In the genomic region with DNA sequence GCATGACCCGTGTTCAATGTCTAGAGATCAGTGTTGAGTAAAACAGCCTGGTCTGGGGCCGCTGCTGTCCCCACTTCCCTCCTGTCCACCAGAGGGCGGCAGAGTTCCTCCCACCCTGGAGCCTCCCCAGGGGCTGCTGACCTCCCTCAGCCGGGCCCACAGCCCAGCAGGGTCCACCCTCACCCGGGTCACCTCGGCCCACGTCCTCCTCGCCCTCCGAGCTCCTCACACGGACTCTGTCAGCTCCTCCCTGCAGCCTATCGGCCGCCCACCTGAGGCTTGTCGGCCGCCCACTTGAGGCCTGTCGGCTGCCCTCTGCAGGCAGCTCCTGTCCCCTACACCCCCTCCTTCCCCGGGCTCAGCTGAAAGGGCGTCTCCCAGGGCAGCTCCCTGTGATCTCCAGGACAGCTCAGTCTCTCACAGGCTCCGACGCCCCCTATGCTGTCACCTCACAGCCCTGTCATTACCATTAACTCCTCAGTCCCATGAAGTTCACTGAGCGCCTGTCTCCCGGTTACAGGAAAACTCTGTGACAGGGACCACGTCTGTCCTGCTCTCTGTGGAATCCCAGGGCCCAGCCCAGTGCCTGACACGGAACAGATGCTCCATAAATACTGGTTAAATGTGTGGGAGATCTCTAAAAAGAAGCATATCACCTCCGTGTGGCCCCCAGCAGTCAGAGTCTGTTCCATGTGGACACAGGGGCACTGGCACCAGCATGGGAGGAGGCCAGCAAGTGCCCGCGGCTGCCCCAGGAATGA, we compare ENCODE assay signal across 7 cellular contexts. TPM values are rescaled to one million over a fixed set of nuclear protein-coding genes. Genes with fewer than 3 reads are reported as not detected.
DNase-seq lines count a peak whose midpoint lies in the region; ATAC-seq, FAIRE-seq and TF ChIP-seq lines count a peak whose summit lies in the region.

No MANE protein-coding gene starts in this region.

- DNase-seq in GM12891 (ENCODE audit: insufficient read length, low spot score), result peak; percentile 82
- DNase-seq in NAMALWA (ENCODE audit: low spot score), result peak; percentile 84
- peak; percentile 45 for DNase-seq in T follicular helper cell (ENCODE audit: low read depth)
- DNase-seq in activated naive CD4-positive, alpha-beta T cell treated with anti-CD3 and anti-CD28 coated beads, Interleukin-2, amount 50 U/mL, for 72 hours (ENCODE audit: low spot score in 2 of 2), result peak; percentile 73 to 74
- DNase-seq in hepatocyte (ENCODE audit: low spot score), result peak; percentile 15
- DNase-seq in stimulated activated CD4-positive, alpha-beta T cell treated with anti-CD3 and anti-CD28 coated beads, Interleukin-1b, Interleukin-23, amount 100 ng/mL, for 48 hours, result peak; percentile 69

- peak; percentile 91 to 93 for ATAC-seq in activated naive CD4-positive, alpha-beta T cell treated with anti-CD3 and anti-CD28 coated beads, Interleukin-2, amount 50 U/mL, for 72 hours
- no peak for ATAC-seq in HG02973 (IDR thresholded peaks at IDR 0.05; ENCODE audit: unreplicated experiment)

- H3K4me1 ChIP-seq in hepatocyte (ENCODE audit: insufficient read depth), result no peaks in the 10 kb centered on the region

- TF ChIP-seq CTCF in hepatocyte (IDR thresholded peaks at IDR 0.05; ENCODE audit: poor library complexity), result peak; percentile 18

- H3K27ac ChIP-seq in hepatocyte, result no peak overlapping the region

- no peak for TF ChIP-seq POLR2A in GM12891 (IDR thresholded peaks at IDR 0.05; ENCODE audit: low read depth, low read length)

- H3K4me3 ChIP-seq in hepatocyte, result no peak overlapping the region

- no peaks in the 10 kb centered on the region for H3K79me2 ChIP-seq in hepatocyte

- no peak overlapping the region for H2AFZ ChIP-seq in hepatocyte

- peak; percentile 82 for FAIRE-seq in GM12891 (lab: Jason Lieb, UNC)

- peak overlapping the region in 1 of 2 donors; percentile 29 for H3K27ac Mint-ChIP-seq in activated naive CD4-positive, alpha-beta T cell treated with anti-CD3 and anti-CD28 coated beads, Interleukin-2, amount 50 U/mL, for 72 hours

- no peaks in the 10 kb centered on the region for H3K36me3 ChIP-seq in hepatocyte (replicated peaks; ENCODE audit: insufficient read depth, low read depth)

- H3K36me3 Mint-ChIP-seq in activated naive CD4-positive, alpha-beta T cell treated with anti-CD3 and anti-CD28 coated beads, Interleukin-2, amount 50 U/mL, for 72 hours, result no peaks in the 10 kb centered on the region

- H3K4me2 ChIP-seq in hepatocyte, result no peak overlapping the region

- WGBS in hepatocyte (ENCODE audit: low lambda C conversion rate, missing lambda C conversion rate), result 61% methylated on average over 26 of the region's 26 CpGs

- no peaks in the 10 kb centered on the region for H4K20me1 ChIP-seq in hepatocyte (ENCODE audit: insufficient read depth, poor library complexity, severe bottlenecking)

- no peaks in the 10 kb centered on the region for H3K27me3 ChIP-seq in hepatocyte

- H3K9me2 ChIP-seq in hepatocyte (replicated peaks; ENCODE audit: insufficient read depth), result no peaks in the 10 kb centered on the region

- H3K9me3 ChIP-seq in hepatocyte (ENCODE audit: low read depth), result no peaks in the 10 kb centered on the region

- H3K9me3 Mint-ChIP-seq in activated naive CD4-positive, alpha-beta T cell treated with anti-CD3 and anti-CD28 coated beads, Interleukin-2, amount 50 U/mL, for 72 hours, result no peaks in the 10 kb centered on the region

TF ChIP-seq in GM12891, 5 proteins besides CTCF, POLR2A, EP300 and RAD21:
- no peak for TF ChIP-seq PAX5 (IDR thresholded peaks at IDR 0.05; ENCODE audit: insufficient read depth, low read length, severe bottlenecking)
- TF ChIP-seq SPI1 (IDR thresholded peaks at IDR 0.05; ENCODE audit: low read depth, low read length), result 0 out of 2 replicates have a peak, but pooled peaks have one; percentile 13
- TF ChIP-seq POLR2AphosphoS5 (IDR thresholded peaks at IDR 0.05; ENCODE audit: low read depth, low read length), result no peak

RNA-seq across cellular contexts. Expression of gene CEACAM5, which starts 1.5 kb away (rescaled TPM):
- polyA plus RNA-seq in GM12891 (2012; ENCODE audit: low read depth, missing spikeins), result not detected
- total RNA-seq in activated naive CD4-positive, alpha-beta T cell treated with anti-CD3 and anti-CD28 coated beads, Interleukin-2, amount 50 U/mL, for 72 hours, result not detected
- total RNA-seq in hepatocyte, result 2.7 and 11.5 TPM in 2 replicates
- polyA plus RNA-seq in hepatocyte, result 0.96 and 1.5 TPM in 2 replicates

RNA-seq across cellular contexts. Expression of gene CEACAM7, which starts 18.9 kb away (rescaled TPM):
- polyA plus RNA-seq in GM12891 (2012; ENCODE audit: low read depth, missing spikeins), result not detected
- total RNA-seq in activated naive CD4-positive, alpha-beta T cell treated with anti-CD3 and anti-CD28 coated beads, Interleukin-2, amount 50 U/mL, for 72 hours, result not detected
- total RNA-seq in hepatocyte, result 2.7 and 6.3 TPM in 2 replicates
- polyA plus RNA-seq in hepatocyte, result not detected in 2 replicates

RNA-seq across cellular contexts. Expression of gene CEACAM6, which starts 48.4 kb away (rescaled TPM):
- not detected for polyA plus RNA-seq in GM12891 (2012; ENCODE audit: low read depth, missing spikeins)
- not detected for total RNA-seq in activated naive CD4-positive, alpha-beta T cell treated with anti-CD3 and anti-CD28 coated beads, Interleukin-2, amount 50 U/mL, for 72 hours
- total RNA-seq in hepatocyte, result 7.9 and 16.0 TPM in 2 replicates
- polyA plus RNA-seq in hepatocyte, result 4.5 and 5.3 TPM in 2 replicates

Comparison
In these comparisons a context has a peak if more than half of its experiments do, and no peak if none do; other contexts are left out.
1. DNase-seq: peak in every context shown above with its lines; median percentile 84 in NAMALWA; 82 in GM12891; 74 in activated naive CD4-positive, alpha-beta T cell treated with anti-CD3 and anti-CD28 coated beads, Interleukin-2, amount 50 U/mL, for 72 hours; 69 in stimulated activated CD4-positive, alpha-beta T cell treated with anti-CD3 and anti-CD28 coated beads, Interleukin-1b, Interleukin-23, amount 100 ng/mL, for 48 hours; 45 in T follicular helper cell; 15 in hepatocyte.